In the genomic region with DNA sequence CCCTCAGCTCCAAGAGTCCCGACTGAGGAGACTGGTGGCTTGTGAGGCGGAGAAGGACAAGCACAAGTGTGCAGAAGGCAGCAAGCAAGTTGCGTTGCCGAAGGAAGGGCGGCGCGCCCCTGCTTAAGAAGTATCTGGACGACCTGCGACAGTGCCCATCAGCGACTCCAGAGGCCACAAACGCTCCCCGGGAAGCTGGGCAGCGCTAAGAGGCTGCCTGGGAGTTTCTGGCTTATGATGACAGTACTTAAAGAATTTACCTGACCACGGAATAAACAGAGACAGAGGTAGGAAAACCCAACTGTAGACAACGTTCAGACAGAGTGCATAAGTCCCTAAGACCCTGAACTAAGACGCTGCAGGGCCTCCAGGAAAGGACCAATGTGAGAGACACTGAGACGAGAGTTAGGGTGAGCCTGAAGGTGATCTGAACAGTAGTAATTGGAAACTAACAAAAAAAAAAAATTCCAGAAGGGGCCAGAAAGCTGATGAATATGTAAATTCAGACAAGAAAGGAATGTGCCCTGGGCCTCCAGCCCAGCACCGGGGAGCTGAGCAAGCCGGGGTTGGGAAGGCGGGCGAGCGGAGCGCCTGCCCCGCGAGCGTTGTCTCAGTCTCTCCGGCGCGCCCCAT, we compare ENCODE assay signal across 8 cellular contexts. TPM values are rescaled to one million over a fixed set of nuclear protein-coding genes. Genes with fewer than 3 reads are reported as not detected.
DNase-seq lines count a peak whose midpoint lies in the region; ATAC-seq, FAIRE-seq and TF ChIP-seq lines count a peak whose summit lies in the region.

No MANE protein-coding gene starts in this region.

- peak overlapping the region; percentile 69 to 70 for H3K27ac ChIP-seq in prostate gland

- FAIRE-seq in GM12891 (lab: Jason Lieb, UNC), result peak; percentile 50

- H3K36me3 ChIP-seq in prostate gland, result no peaks in the 10 kb centered on the region

- peak overlapping the region; percentile 71 for H3K4me3 ChIP-seq in WI38 (ENCODE audit: low read depth, low read length)
- H3K4me3 ChIP-seq in fibroblast of pulmonary artery (replicated peaks; ENCODE audit: low read depth, low read length), result peak overlapping the region; percentile 62
- peak overlapping the region; percentile 44 to 57 for H3K4me3 ChIP-seq in prostate gland

- 28% methylated on average over 29 of the region's 29 CpGs for WGBS in prostate gland

- no peaks in the 10 kb centered on the region for H3K4me1 ChIP-seq in prostate gland (replicated peaks)

- DNase-seq in GM12891 (ENCODE audit: insufficient read length, low spot score), result no peak
- DNase-seq in fibroblast of pulmonary artery (ENCODE audit: low read depth), result peak; percentile 18
- DNase-seq in prostate gland (ENCODE audit: low spot score), result no peak
- DNase-seq in mucosa of gallbladder (ENCODE audit: low spot score), result no peak
- DNase-seq in medulla oblongata (ENCODE audit: extremely low spot score), result no peak

- no peaks in the 10 kb centered on the region for H3K27me3 ChIP-seq in prostate gland (replicated peaks; ENCODE audit: insufficient read depth)

- TF ChIP-seq CTCF in WI38 (IDR thresholded peaks at IDR 0.05; ENCODE audit: low read depth, low read length), result no peak
- TF ChIP-seq CTCF in fibroblast of pulmonary artery (IDR thresholded peaks at IDR 0.05; ENCODE audit: low read length, missing control alignments), result no peak
- no peak for TF ChIP-seq CTCF in prostate gland (IDR thresholded peaks at IDR 0.05)

- no peaks in the 10 kb centered on the region for H3K9me3 ChIP-seq in prostate gland

- intact Hi-C loops in prostate gland (cut with DNase I), result no loop called here

- peak; percentile 3 for ATAC-seq in HG02678 (IDR thresholded peaks at IDR 0.05; ENCODE audit: unreplicated experiment)
- ATAC-seq in HG03342 (IDR thresholded peaks at IDR 0.05; ENCODE audit: unreplicated experiment), result no peak

- TF ChIP-seq POLR2A in GM12891 (IDR thresholded peaks at IDR 0.05; ENCODE audit: low read depth, low read length) (no peak), prostate gland (IDR thresholded peaks at IDR 0.05) (no peak)

TF ChIP-seq in GM12891, 5 proteins besides CTCF, POLR2A, EP300 and RAD21:
- TF ChIP-seq PAX5 (IDR thresholded peaks at IDR 0.05; ENCODE audit: insufficient read depth, low read length, severe bottlenecking), result no peak
- TF ChIP-seq POLR2AphosphoS5 (IDR thresholded peaks at IDR 0.05; ENCODE audit: low read depth, low read length), result no peak
- no peak for TF ChIP-seq POU2F2 (IDR thresholded peaks at IDR 0.05; ENCODE audit: low read depth, low read length)
- no peak for TF ChIP-seq SPI1 (IDR thresholded peaks at IDR 0.05; ENCODE audit: low read depth, low read length)
- no peak; the same call in 1 of the 2 replicates for TF ChIP-seq TAF1 (IDR thresholded peaks at IDR 0.05; ENCODE audit: low read depth, low read length)
TF ChIP-seq in GM12891: peak in this region for 0.

RNA-seq across cellular contexts. Expression of a gene that starts 1.0 kb away (rescaled TPM):
- polyA plus RNA-seq in GM12891 (2012; ENCODE audit: low read depth, missing spikeins), result 12.5 TPM
- total RNA-seq in prostate gland (1 to 10 TPM; 3.1 to 6.3 TPM), mucosa of gallbladder (20.5 TPM)
